ENCODE assay signal across 9 cellular contexts in the genomic region with DNA sequence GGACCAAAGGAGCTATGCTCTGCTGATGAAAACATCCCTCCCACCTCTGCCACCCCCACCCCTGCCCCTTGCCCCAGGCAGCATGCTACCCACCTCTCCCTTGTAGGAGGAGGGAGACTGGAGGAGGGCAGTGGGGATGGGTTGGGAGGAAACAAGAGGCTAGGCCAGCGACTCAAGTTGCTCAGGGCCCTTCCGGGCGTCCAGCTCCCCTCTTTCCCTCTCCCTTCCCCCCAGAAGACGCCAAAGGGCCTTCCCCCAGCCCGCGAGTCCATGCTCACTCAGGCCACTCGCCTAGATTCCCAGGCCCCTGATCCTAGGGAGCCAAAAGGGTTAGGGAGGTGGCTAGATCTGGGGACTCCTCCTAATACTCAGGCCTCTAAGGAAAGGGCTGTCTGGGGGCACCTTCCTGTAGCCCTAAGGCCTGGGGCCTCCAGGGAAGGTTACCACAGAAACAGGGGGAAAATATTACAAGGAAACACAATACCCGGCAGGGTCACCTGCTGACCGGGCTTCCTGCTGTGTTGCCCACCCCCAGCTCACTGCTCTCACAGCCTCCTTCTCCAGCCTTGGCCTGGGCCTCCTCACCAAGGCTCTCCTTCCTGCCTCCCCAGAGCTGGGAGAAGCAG. TPM values are rescaled to one million over a fixed set of nuclear protein-coding genes. Genes with fewer than 3 reads are reported as not detected.
DNase-seq lines count a peak whose midpoint lies in the region; ATAC-seq and TF ChIP-seq lines count a peak whose summit lies in the region.
"Had no signal": no experiment of that assay in that cellular context is flagged by ENCODE, and none has a peak within 500 bp of the region (broad histone marks: within the 10 kb centered on the region; RNA-seq: fewer than 3 reads in every experiment).

No MANE protein-coding gene starts in this region.

- H3K18ac ChIP-seq in trophoblast cell (ENCODE audit: low read length), result peak overlapping the region; percentile 67

- no peak overlapping the region for H4K12ac ChIP-seq in trophoblast cell (ENCODE audit: low read depth, low read length)

- POLR2A ChIA-PET in RWPE1 (lab: Yijun Ruan, JAX; ENCODE audit: low non-redundant PET), result interaction anchor here (1.5 kb wide), 1 partner anchor 15 kb away, joined by 4 read pairs; no protein-coding TSS in a partner anchor

- no peaks in the 10 kb centered on the region for H3K9me3 Mint-ChIP-seq in CD4-positive, CD25-positive, alpha-beta regulatory T cell

- H2AK5ac ChIP-seq in trophoblast cell (ENCODE audit: low read length), result peak overlapping the region; percentile 7

- DNase-seq in CD4-positive, CD25-positive, alpha-beta regulatory T cell, result no peak
- DNase-seq in RWPE1 (ENCODE audit: low spot score), result no peak
- no peak for DNase-seq in esophagus muscularis mucosa (ENCODE audit: extremely low spot score)
- no peak for DNase-seq in trophoblast cell
- DNase-seq in NCI-H748 (lab: John Stamatoyannopoulos, UW; ENCODE audit: unreplicated experiment), result no peak
- no peak for DNase-seq in NCI-H526 (lab: John Stamatoyannopoulos, UW)
- DNase-seq in GM19240 (ENCODE audit: insufficient read length, low spot score), result no peak
- DNase-seq: NCI-H446 treated with DMSO at 0.1 percent for 48 hours had no signal

- no peak overlapping the region for H2BK120ac ChIP-seq in trophoblast cell (ENCODE audit: insufficient read depth, low read length, poor library complexity)

- no peak for TF ChIP-seq EP300 in esophagus muscularis mucosa (IDR thresholded peaks at IDR 0.05)

- TF ChIP-seq POLR2A in esophagus muscularis mucosa (IDR thresholded peaks at IDR 0.05; ENCODE audit: low read depth), result no peak

- no peaks in the 10 kb centered on the region for H3K36me3 Mint-ChIP-seq in CD4-positive, CD25-positive, alpha-beta regulatory T cell

- H3K27ac ChIP-seq in CD4-positive, CD25-positive, alpha-beta regulatory T cell (ENCODE audit: insufficient read depth, low read length, poor library complexity, severe bottlenecking), result peak overlapping the region; percentile 97
- peak overlapping the region; percentile 99 for H3K27ac ChIP-seq in RWPE1
- peak overlapping the region; percentile 92 to 99 (median 98) for H3K27ac ChIP-seq in esophagus muscularis mucosa (replicated peaks in 1 of 4)
- peak overlapping the region; percentile 52 for H3K27ac ChIP-seq in trophoblast cell (ENCODE audit: low read depth, low read length)

- H4K91ac ChIP-seq in trophoblast cell (ENCODE audit: low read depth, low read length), result peak overlapping the region; percentile 21

- CTCF ChIA-PET in RWPE1 (lab: Yijun Ruan, JAX), result interaction anchor here (1.0 to 1.4 kb wide), 4 partner anchors 9 to 74 kb away, joined by 3 to 5 read pairs (median 4); no protein-coding TSS in a partner anchor

- no peak overlapping the region for H2BK5ac ChIP-seq in trophoblast cell (ENCODE audit: low read depth, low read length, poor library complexity)

- intact Hi-C loops in esophagus muscularis mucosa (cut with DNase I), result no loop called here

- no peak overlapping the region for H3K23ac ChIP-seq in trophoblast cell (ENCODE audit: low read length)

- H3K79me1 ChIP-seq in trophoblast cell (ENCODE audit: low read length), result peaks cover 46% of the 10 kb centered on the region

- no peaks in the 10 kb centered on the region for H3K27me3 Mint-ChIP-seq in CD4-positive, CD25-positive, alpha-beta regulatory T cell

- no peak overlapping the region for H2BK12ac ChIP-seq in trophoblast cell (ENCODE audit: low read length)

- no peak for ATAC-seq in CD4-positive, CD25-positive, alpha-beta regulatory T cell (ENCODE audit: low read depth in 2 of 2)
- ATAC-seq in HG02798 (IDR thresholded peaks at IDR 0.05; ENCODE audit: poor library complexity, unreplicated experiment), result no peak

- TF ChIP-seq CTCF in RWPE1 (conservative IDR thresholded peaks at IDR 0.05; ENCODE audit: low read depth), result no peak
- TF ChIP-seq CTCF in esophagus muscularis mucosa (IDR thresholded peaks at IDR 0.05), result no peak

- H3K4ac ChIP-seq in trophoblast cell (ENCODE audit: low read depth, low read length), result peak overlapping the region; percentile 75

- peak overlapping the region; percentile 89 to 99 (median 96) for H3K4me3 Mint-ChIP-seq in CD4-positive, CD25-positive, alpha-beta regulatory T cell

- peaks cover 85% of the 10 kb centered on the region for H3K4me1 ChIP-seq in CD4-positive, CD25-positive, alpha-beta regulatory T cell (ENCODE audit: control insufficient read depth, insufficient read depth, low read length, poor library complexity, severe bottlenecking)
- H3K4me1 ChIP-seq in esophagus muscularis mucosa, result peaks cover 77 to 90% (median 83%) of the 10 kb centered on the region in 4 donors
- peaks cover 48 to 63% of the 10 kb centered on the region in 2 experiments for H3K4me1 ChIP-seq in trophoblast cell (ENCODE audit: control insufficient read depth in 1 of 2, insufficient read depth in 2 of 2, low read length in 2 of 2)

- peak overlapping the region; percentile 13 for H4K8ac ChIP-seq in trophoblast cell (ENCODE audit: low read depth, low read length)

- no peaks in the 10 kb centered on the region for H3K27me3 ChIP-seq in CD4-positive, CD25-positive, alpha-beta regulatory T cell (ENCODE audit: control insufficient read depth, insufficient read depth, low read length)
- no peaks in the 10 kb centered on the region for H3K27me3 ChIP-seq in esophagus muscularis mucosa
- no peaks in the 10 kb centered on the region for H3K27me3 ChIP-seq in trophoblast cell (ENCODE audit: insufficient read depth, low read length)

- H3K79me2 ChIP-seq in trophoblast cell (ENCODE audit: control insufficient read depth, insufficient read depth, low read length, poor library complexity), result peaks cover 59% of the 10 kb centered on the region

- no peak overlapping the region for H2AFZ ChIP-seq in trophoblast cell (ENCODE audit: insufficient read depth, low read length, poor library complexity)

- H3K36me3 ChIP-seq in CD4-positive, CD25-positive, alpha-beta regulatory T cell (ENCODE audit: control insufficient read depth, insufficient read depth, low read length), result peaks cover 4% of the 10 kb centered on the region
- H3K36me3 ChIP-seq in esophagus muscularis mucosa, result peaks cover 0 to 11% (median 0%) of the 10 kb centered on the region in 4 donors
- H3K36me3 ChIP-seq in trophoblast cell (ENCODE audit: control insufficient read depth in 1 of 2, insufficient read depth in 2 of 2, low read length in 2 of 2), result peaks cover 11 to 14% of the 10 kb centered on the region in 2 experiments

- peak overlapping the region; percentile 81 for H3K4me3 ChIP-seq in CD4-positive, CD25-positive, alpha-beta regulatory T cell (ENCODE audit: low read depth, low read length)
- peak overlapping the region; percentile 67 to 86 (median 78) for H3K4me3 ChIP-seq in esophagus muscularis mucosa
- H3K4me3 ChIP-seq in trophoblast cell (ENCODE audit: low read depth, low read length), result no peak overlapping the region

- H3K9me3 ChIP-seq in CD4-positive, CD25-positive, alpha-beta regulatory T cell (ENCODE audit: control insufficient read depth in 2 of 2, low read length in 2 of 2), result no peaks in the 10 kb centered on the region
- H3K9me3 ChIP-seq in esophagus muscularis mucosa, result no peaks in the 10 kb centered on the region
- no peaks in the 10 kb centered on the region for H3K9me3 ChIP-seq in trophoblast cell (ENCODE audit: insufficient read depth, low read depth, low read length)

- peaks cover 5 to 85% (median 55%) of the 10 kb centered on the region in 4 donors for H3K4me1 Mint-ChIP-seq in CD4-positive, CD25-positive, alpha-beta regulatory T cell

- peak overlapping the region; percentile 95 for H3K4me2 ChIP-seq in trophoblast cell (ENCODE audit: low read length)

- H3K27ac Mint-ChIP-seq in CD4-positive, CD25-positive, alpha-beta regulatory T cell, result peak overlapping the region; percentile 95 to 99 (median 97)

- peak overlapping the region; percentile 21 for H3K14ac ChIP-seq in trophoblast cell (ENCODE audit: low read length)

- no peak overlapping the region for H3K9ac ChIP-seq in trophoblast cell (ENCODE audit: low read length)

- WGBS in esophagus muscularis mucosa, result 2% methylated on average over 9 of the region's 9 CpGs
- no CpG with 5 or more reads among the region's 9 CpGs for WGBS in trophoblast cell (ENCODE audit: extremely low coverage, insufficient coverage, insufficient read length)

RNA-seq across cellular contexts. Expression of a gene that starts 2.9 kb away (rescaled TPM):
- 163 TPM for total RNA-seq in CD4-positive, CD25-positive, alpha-beta regulatory T cell
- polyA plus RNA-seq in CD4-positive, CD25-positive, alpha-beta regulatory T cell, result 10 to 100 TPM; 14.0 to 15.4 (median 15.3) TPM
- 100 to 1,000 TPM in 1 of 4 donors, 10 to 100 TPM in 3; 58.3 to 105 (median 82.5) TPM for total RNA-seq in esophagus muscularis mucosa
- 47.8 and 51.3 TPM in 2 replicates for polyA plus RNA-seq in trophoblast cell (2013)

RNA-seq across cellular contexts. Expression of a gene that starts 43.7 kb away (rescaled TPM):
- 4.9 TPM for total RNA-seq in CD4-positive, CD25-positive, alpha-beta regulatory T cell
- polyA plus RNA-seq in CD4-positive, CD25-positive, alpha-beta regulatory T cell, result 10 to 100 TPM in 1 of 4 donors, 1 to 10 TPM in 3; 7.3 to 12.7 (median 8.7) TPM
- 10 to 100 TPM; 34.5 to 56.0 (median 40.7) TPM for total RNA-seq in esophagus muscularis mucosa
- 4.7 and 4.8 TPM in 2 replicates for polyA plus RNA-seq in trophoblast cell (2013)

RNA-seq across cellular contexts. Expression of a gene that starts 58.1 kb away (rescaled TPM):
- total RNA-seq in CD4-positive, CD25-positive, alpha-beta regulatory T cell, result 0.79 TPM
- under 1 TPM in 2 of 4 donors, not detected in 2; 0.10 to 0.14 TPM for polyA plus RNA-seq in CD4-positive, CD25-positive, alpha-beta regulatory T cell
- total RNA-seq in esophagus muscularis mucosa, result 10 to 100 TPM; 18.3 to 48.2 (median 32.5) TPM
- polyA plus RNA-seq in trophoblast cell (2013), result 0.68 and 0.78 TPM in 2 replicates

Comparison
In these comparisons a context has a peak if more than half of its experiments do, and no peak if none do; other contexts are left out.
1. RNA of a gene that starts 58.1 kb away (total RNA-seq): 18.3 to 48.2 TPM in esophagus muscularis mucosa; 0.79 TPM in CD4-positive, CD25-positive, alpha-beta regulatory T cell (single experiment); every median in the first group is over 10 times any median in the second.
2. Peak in every context shown above with its lines, with median percentiles within 50 percentile points of each other: H3K27ac ChIP-seq.